ENCODE assay signal across 8 cellular contexts in genomic region chr2:8681786-8682692, GRCh38. TPM values are rescaled to one million over a fixed set of nuclear protein-coding genes. Genes with fewer than 3 reads are reported as not detected.
DNase-seq lines count a peak whose midpoint lies in the region; ATAC-seq and TF ChIP-seq lines count a peak whose summit lies in the region.

A gene with protein sequence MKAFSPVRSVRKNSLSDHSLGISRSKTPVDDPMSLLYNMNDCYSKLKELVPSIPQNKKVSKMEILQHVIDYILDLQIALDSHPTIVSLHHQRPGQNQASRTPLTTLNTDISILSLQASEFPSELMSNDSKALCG (plus strand): TSS chr2:8682056. CDS start chr2:8682166, 110 bp downstream.

- H3K27ac ChIP-seq in AG04450 (ENCODE audit: low read depth, low read length) (peak within 1 kb of the TSS; percentile 85), VCaP (peak within 1 kb of the TSS; percentile 91), iPS-18a (ENCODE audit: low read length) (peak within 1 kb of the TSS; percentile 82)

- H3K27me3 ChIP-seq in AG04450 (ENCODE audit: control insufficient read depth, insufficient read depth, low read length) (no peaks in the 10 kb centered on the region), iPS-18a (ENCODE audit: control insufficient read depth, insufficient read depth, low read length) (peaks cover 25% of the 10 kb centered on the region), skeletal muscle satellite cell (ENCODE audit: control insufficient read depth, insufficient read depth, low read length) (no peaks in the 10 kb centered on the region)

- peak within 1 kb of the TSS; percentile 80 for H3K9ac ChIP-seq in iPS-18a (ENCODE audit: low read length)
- H3K9ac ChIP-seq in skeletal muscle satellite cell (ENCODE audit: low read depth, low read length): peak within 1 kb of the TSS; percentile 96

- H3K36me3 ChIP-seq in iPS-18a (ENCODE audit: control insufficient read depth, low read depth, low read length) (no peaks in the 10 kb centered on the region), skeletal muscle satellite cell (ENCODE audit: insufficient read depth, low read length) (peaks cover 3% of the 10 kb centered on the region)

- H3K4me2 ChIP-seq in skeletal muscle satellite cell (ENCODE audit: low read length): peak within 1 kb of the TSS; percentile 93

- 0 out of 2 replicates have a peak, but pooled peaks have one; percentile 8 for TF ChIP-seq CTCF in AG04450 (IDR thresholded peaks at IDR 0.05; ENCODE audit: low read depth, low read length)
- TF ChIP-seq CTCF in VCaP (conservative IDR thresholded peaks at IDR 0.05): no peak

- H3K9me3 ChIP-seq in AG04450 (ENCODE audit: control insufficient read depth, insufficient read depth, low read length) (no peaks in the 10 kb centered on the region), iPS-18a (ENCODE audit: control insufficient read depth, low read depth, low read length) (no peaks in the 10 kb centered on the region), skeletal muscle satellite cell (replicated peaks; ENCODE audit: low read length) (no peaks in the 10 kb centered on the region)

- DNase-seq in AG04450 (ENCODE audit: low read depth, low spot score) (peak; percentile 98), NCI-H2227 (lab: John Stamatoyannopoulos, UW; ENCODE audit: unreplicated experiment) (peak; percentile 100), T47D (ENCODE audit: low read depth in 1 of 2, low spot score in 1 of 2) (peak; percentile 95 to 99)

- H3K4me3 ChIP-seq in AG04450 (ENCODE audit: low read depth, low read length): peak within 1 kb of the TSS; percentile 86
- H3K4me3 ChIP-seq in iPS-18a (ENCODE audit: low read length): peak within 1 kb of the TSS; percentile 81
- peak within 1 kb of the TSS; percentile 97 for H3K4me3 ChIP-seq in skeletal muscle satellite cell (ENCODE audit: low read length)

- in situ Hi-C loops in T47D (cut with HindIII; ENCODE audit: low pct_unique_long_range_greater_than_20kb, low sequenced_read_pairs): no loop called here

- POLR2A ChIA-PET in AG04450 (lab: Yijun Ruan, JAX): interaction anchor here (0.6 to 5.0 kb wide), 62 partner anchors 11 to 1254 kb away, joined by 3 to 90 read pairs (median 4); partner anchors contain the start of gene MBOAT2

- ATAC-seq in GM18907 (IDR thresholded peaks at IDR 0.05; ENCODE audit: unreplicated experiment): peak; percentile 72
- ATAC-seq in HG03139 (IDR thresholded peaks at IDR 0.05; ENCODE audit: unreplicated experiment): peak; percentile 62

- H3K4me1 ChIP-seq in iPS-18a (ENCODE audit: control insufficient read depth, low read depth, low read length): peaks cover 30% of the 10 kb centered on the region
- peaks cover 40% of the 10 kb centered on the region for H3K4me1 ChIP-seq in skeletal muscle satellite cell (ENCODE audit: control insufficient read depth, insufficient read depth, low read length)

- CTCF ChIA-PET in AG04450 (lab: Charles Lee): interaction anchor here (0.7 to 3.6 kb wide), 4 partner anchors 8 to 1254 kb away, joined by 3 to 19 read pairs (median 3); no protein-coding TSS in a partner anchor

RNA-seq across cellular contexts. Expression of the gene that starts here (rescaled TPM):
- 74.3 and 74.5 TPM in 2 replicates for polyA plus RNA-seq in AG04450 (2011; rRNA removed)
- 57.8 and 78.4 TPM in 2 replicates for polyA minus RNA-seq in AG04450 (2011; rRNA and poly(A)+ RNA removed)
- 81.1 and 89.3 TPM in 2 replicates for total RNA-seq in skeletal muscle satellite cell (2012; rRNA removed)

Comparison
In these comparisons a context has a peak if more than half of its experiments do, and no peak if none do; other contexts are left out.
1. Peak in every context shown above with its lines: DNase-seq, ATAC-seq, H3K4me3 ChIP-seq and H3K27ac ChIP-seq.